ENCODE assay signal across 1 cellular context in genomic region chr19:18310966-18311365, GRCh38.
TF ChIP-seq lines count a peak whose summit lies in the region.

No MANE protein-coding gene starts in this region.

TF ChIP-seq in K562, 482 proteins besides CTCF, POLR2A, EP300 and RAD21:
- no peak for TF ChIP-seq HEY1 (CRISPR knock-in tag; IDR thresholded peaks at IDR 0.05; ENCODE audit: borderline replicate concordance)
- TF ChIP-seq RBFOX2 (IDR thresholded peaks at IDR 0.05; ENCODE audit: low read depth, low read length): peak; percentile 24; the same call in 1 of the 2 replicates
